14 cellular contexts compared by ENCODE assay signal in the genomic region with DNA sequence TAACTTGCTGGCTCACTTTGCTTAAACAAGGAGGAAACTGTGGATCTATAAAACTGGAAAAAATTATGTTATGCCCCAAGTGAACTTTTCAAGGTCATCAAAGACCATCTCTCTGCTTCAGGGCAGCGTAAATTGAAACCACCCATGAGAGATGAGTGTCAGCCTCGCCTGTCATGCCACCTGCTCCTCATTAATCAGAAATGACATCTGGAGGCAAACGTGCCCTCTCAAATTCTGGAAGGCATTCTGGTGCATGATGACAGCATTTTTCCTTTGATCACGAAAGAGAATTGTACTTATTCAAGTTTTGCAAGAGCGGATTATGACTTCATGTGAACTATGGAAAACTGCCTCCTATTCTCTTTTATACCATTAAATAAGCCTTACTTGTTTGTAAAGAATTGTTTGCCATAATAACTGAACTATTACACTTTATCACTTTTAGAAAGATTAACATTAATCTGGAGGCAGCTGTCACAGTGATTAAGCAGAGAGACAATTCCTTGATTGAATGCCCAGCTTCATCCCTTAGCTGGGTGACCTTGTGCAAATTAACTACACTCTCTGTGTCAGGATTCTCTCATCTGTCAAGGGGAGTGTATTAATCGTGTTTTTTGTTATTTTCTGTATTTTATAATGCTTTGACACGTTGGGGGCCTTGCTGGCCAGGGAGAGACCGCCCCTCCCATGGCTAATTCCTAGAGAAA. TPM values are rescaled to one million over a fixed set of nuclear protein-coding genes. Genes with fewer than 3 reads are reported as not detected.
A peak's percentile ranks its signal among the peaks of the same experiment; 100 is the strongest.
DNase-seq lines count a peak whose midpoint lies in the region; ATAC-seq, FAIRE-seq and TF ChIP-seq lines count a peak whose summit lies in the region.
"Had no signal": no experiment of that assay in that cellular context is flagged by ENCODE, and none has a peak within 500 bp of the region (broad histone marks: within the 10 kb centered on the region; RNA-seq: fewer than 3 reads in every experiment).

No MANE protein-coding gene starts in this region.

- H3K4me3 ChIP-seq in gastrocnemius medialis (no peak overlapping the region), HepG2 (replicated peaks in 1 of 3; ENCODE audit: insufficient read depth in 1 of 3, low read depth in 2 of 3, low read length in 3 of 3) (no peak overlapping the region)
- H3K4me3 ChIP-seq: upper lobe of left lung had no signal

- 25% methylated on average over 8 of the region's 8 CpGs for WGBS in HepG2 (ENCODE audit: low lambda C conversion rate)

- TF ChIP-seq EP300 in HepG2 (IDR thresholded peaks at IDR 0.05; ENCODE audit: low read depth in 2 of 2, low read length in 2 of 2) (no peak), HepG2 (CRISPR knock-in tag; IDR thresholded peaks at IDR 0.05; ENCODE audit: borderline replicate concordance) (no peak)

- POLR2A ChIA-PET in HepG2 (lab: Yijun Ruan, JAX), result no interaction called here

- H2AFZ ChIP-seq in HepG2 (ENCODE audit: low read length), result no peak overlapping the region

- H3K27ac ChIP-seq in gastrocnemius medialis, result peak overlapping the region; percentile 72 to 87 (median 74)
- no peak overlapping the region for H3K27ac ChIP-seq in HepG2 (ENCODE audit: extremely low read length, insufficient read depth, low read length)
- H3K27ac ChIP-seq: neutrophil, upper lobe of left lung had no signal

- in situ Hi-C loops in gastrocnemius medialis (cut with MboI; ENCODE audit: low sequenced_read_pairs in 4 of 4) (no loop called here), HepG2 (cut with HindIII; ENCODE audit: extremely low pct_ligation_motif_present, low pct_unique_long_range_greater_than_20kb) (no loop called here)

- H3K9me3 ChIP-seq in gastrocnemius medialis, result no peaks in the 10 kb centered on the region
- no peaks in the 10 kb centered on the region for H3K9me3 ChIP-seq in HepG2 (ENCODE audit: low read length)
- H3K9me3 ChIP-seq: neutrophil, upper lobe of left lung had no signal

- no peaks in the 10 kb centered on the region for H3K27me3 ChIP-seq in gastrocnemius medialis
- H3K27me3 ChIP-seq in HepG2 (ENCODE audit: control insufficient read depth in 1 of 2, insufficient read depth in 2 of 2, low read length in 2 of 2), result no peaks in the 10 kb centered on the region; a peak in 1 of 5 replicates
- H3K27me3 ChIP-seq: neutrophil, upper lobe of left lung had no signal

- H3K4me1 ChIP-seq in gastrocnemius medialis, result peaks cover 14 to 17% of the 10 kb centered on the region in 2 donors
- H3K4me1 ChIP-seq in HepG2 (ENCODE audit: insufficient read depth, low read length), result no peaks in the 10 kb centered on the region
- H3K4me1 ChIP-seq: upper lobe of left lung had no signal

- H4K20me1 ChIP-seq in HepG2 (ENCODE audit: insufficient read depth, low read length), result no peaks in the 10 kb centered on the region

- no peak for FAIRE-seq in HepG2 (lab: Jason Lieb, UNC)

- no peak overlapping the region for H3K9ac ChIP-seq in HepG2 (ENCODE audit: insufficient read depth, low read depth, low read length)

- DNase-seq in NCI-H146 (lab: John Stamatoyannopoulos, UW), result peak; percentile 5
- no peak for DNase-seq in NCI-H146 treated with DMSO at 0.1 percent for 48 hours (lab: John Stamatoyannopoulos, UW; ENCODE audit: unreplicated experiment)
- peak; percentile 71 for DNase-seq in NCI-H2171 (lab: John Stamatoyannopoulos, UW)
- peak; percentile 12 for DNase-seq in SW480 (ENCODE audit: low spot score)
- peak; percentile 63 to 85 for DNase-seq in gastrocnemius medialis
- no peak for DNase-seq in HepG2 (ENCODE audit: low spot score)
- DNase-seq: 8988T; activated naive CD4-positive, alpha-beta T cell treated with anti-CD3 and anti-CD28 coated beads, Interleukin-2, amount 10 ng/mL, durations not matched to agents 7 days and 5 days; left ventricle myocardium superior; stimulated activated CD4-positive, alpha-beta T cell treated with anti-CD3 and anti-CD28 coated beads, Interleukin-12 subunit alpha, Interleukin-12 subunit beta, amount 100 ng/mL, for 4 hours; upper lobe of left lung had no signal

- H3K4me2 ChIP-seq in HepG2 (ENCODE audit: low read depth, low read length), result no peak overlapping the region

- no TSS peak for BruUV-seq in HepG2 (replicated peaks; lab: Mats Ljungman, UMichigan)

- intact Hi-C loops in gastrocnemius medialis (cut with DNase I; ENCODE audit: low total_unique reads), result no loop called here
- intact Hi-C loops in HepG2 (cut with micrococcal nuclease; ENCODE audit: unreplicated experiment), result no loop called here

- CTCF ChIA-PET in HepG2 (lab: Yijun Ruan, JAX; ENCODE audit: low intra/inter-chr PET ratio, low total read pairs), result no interaction called here

- TF ChIP-seq RAD21 in HepG2 (CRISPR knock-in tag; IDR thresholded peaks at IDR 0.05), result no peak

- ATAC-seq in gastrocnemius medialis, result peak; percentile 99
- ATAC-seq in HepG2, result no peak
- no peak for ATAC-seq in GM18505 (IDR thresholded peaks at IDR 0.05; ENCODE audit: unreplicated experiment)
- ATAC-seq in GM18909 (IDR thresholded peaks at IDR 0.05; ENCODE audit: poor library complexity, unreplicated experiment), result no peak
- ATAC-seq: left ventricle myocardium superior had no signal

- H3K36me3 ChIP-seq in gastrocnemius medialis (no peaks in the 10 kb centered on the region), HepG2 (replicated peaks in 1 of 2; ENCODE audit: control insufficient read depth in 1 of 2, insufficient read depth in 2 of 2, low read length in 2 of 2) (no peaks in the 10 kb centered on the region)
- H3K36me3 ChIP-seq: neutrophil, upper lobe of left lung had no signal

- no peaks in the 10 kb centered on the region for H3K79me2 ChIP-seq in HepG2 (ENCODE audit: insufficient read depth, low read length)

- TF ChIP-seq POLR2A in gastrocnemius medialis (IDR thresholded peaks at IDR 0.05) (no peak), HepG2 (IDR thresholded peaks at IDR 0.05; ENCODE audit: insufficient read depth in 1 of 2, low read depth in 2 of 2, low read length in 2 of 2) (no peak), GM18505 (IDR thresholded peaks at IDR 0.05; ENCODE audit: borderline replicate concordance, extremely low read depth, insufficient read depth, insufficient read length) (no peak)

- TF ChIP-seq CTCF in gastrocnemius medialis (IDR thresholded peaks at IDR 0.05 in 4 of 5, conservative IDR thresholded peaks at IDR 0.05 in 1 of 5) (no peak), HepG2 (CRISPR knock-in tag; IDR thresholded peaks at IDR 0.05) (no peak)

TF ChIP-seq in HepG2, 621 proteins besides CTCF, POLR2A, EP300 and RAD21:
- no peak for TF ChIP-seq ZNF510 (CRISPR knock-in tag; IDR thresholded peaks at IDR 0.05; ENCODE audit: low read depth)

RNA-seq across cellular contexts. Expression of a gene that starts 17.0 kb away (rescaled TPM):
- total RNA-seq in gastrocnemius medialis (10 to 100 TPM; 23.8 to 36.5 (median 31.8) TPM), HepG2 (2016; rRNA removed; fragmentation: Illumina TruSeq; extraction: Trizol) (15.7 and 29.4 TPM in 2 replicates)
- 2.6 and 3.4 TPM in 2 replicates for total RNA-seq in HepG2 (2016; cell fraction: cytosol; rRNA removed; fragmentation: Illumina TruSeq; extraction: Trizol; ENCODE audit: low read depth)
- 15.1 and 26.7 TPM in 2 replicates for total RNA-seq in HepG2 (2016; cell fraction: insoluble cytoplasmic fraction; rRNA removed; fragmentation: Illumina TruSeq; extraction: Trizol)
- 6.4 and 6.9 TPM in 2 replicates for total RNA-seq in HepG2 (2016; cell fraction: membrane; rRNA removed; fragmentation: Illumina TruSeq; extraction: Trizol)
- 20.0 and 21.3 TPM in 2 replicates for total RNA-seq in HepG2 (2016; cell fraction: nucleus; rRNA removed; fragmentation: Illumina TruSeq; extraction: Trizol)
- polyA plus RNA-seq in HepG2 (2011; rRNA removed), result 3.9 and 4.0 TPM in 2 replicates
- polyA plus RNA-seq in HepG2 (2011; cell fraction: cytosol; rRNA removed), result 2.5 and 3.4 TPM in 2 replicates
- 4.7 and 12.2 TPM in 2 replicates for polyA plus RNA-seq in HepG2 (2011; cell fraction: nucleus; rRNA removed)
- polyA plus RNA-seq in HepG2 (2012), result 4.4 and 5.4 TPM in 2 replicates
- polyA plus RNA-seq in HepG2 (2016; cell fraction: cytosol; fragmentation: Illumina TruSeq; extraction: Trizol; ENCODE audit: low read depth), result 0.59 and 0.63 TPM in 2 replicates
- 9.0 and 9.7 TPM in 2 replicates for polyA plus RNA-seq in HepG2 (2016; cell fraction: insoluble cytoplasmic fraction; fragmentation: Illumina TruSeq; extraction: Trizol; ENCODE audit: low read depth)
- polyA plus RNA-seq in HepG2 (2016; cell fraction: membrane; fragmentation: Illumina TruSeq; extraction: Trizol; ENCODE audit: low read depth), result 1.2 and 1.7 TPM in 2 replicates
- polyA plus RNA-seq in HepG2 (2016; cell fraction: nucleus; fragmentation: Illumina TruSeq; extraction: Trizol; ENCODE audit: insufficient read depth, low read depth), result 16.0 and 17.1 TPM in 2 replicates
- polyA minus RNA-seq in HepG2 (2011; rRNA and poly(A)+ RNA removed; ENCODE audit: low replicate concordance), result 48.4 and 93.6 TPM in 2 replicates
- 11.8 and 12.8 TPM in 2 replicates for polyA minus RNA-seq in HepG2 (2011; cell fraction: cytosol; rRNA and poly(A)+ RNA removed)
- polyA minus RNA-seq in HepG2 (2011; cell fraction: nucleus; rRNA and poly(A)+ RNA removed), result 38.5 and 41.0 TPM in 2 replicates

Comparison
In these comparisons a context has a peak if more than half of its experiments do, and no peak if none do; other contexts are left out.
1. DNase-seq: peak in NCI-H146 (single experiment), NCI-H2171 (single experiment), SW480 (single experiment) and gastrocnemius medialis (2 of 2); none in NCI-H146 treated with DMSO at 0.1 percent for 48 hours (single experiment) and HepG2 (single experiment).
2. ATAC-seq: peak in gastrocnemius medialis (2 of 2); none in HepG2 (single experiment), GM18505 (single experiment) and GM18909 (single experiment).